ENCODE assay signal across 1 cellular context in the genomic region with DNA sequence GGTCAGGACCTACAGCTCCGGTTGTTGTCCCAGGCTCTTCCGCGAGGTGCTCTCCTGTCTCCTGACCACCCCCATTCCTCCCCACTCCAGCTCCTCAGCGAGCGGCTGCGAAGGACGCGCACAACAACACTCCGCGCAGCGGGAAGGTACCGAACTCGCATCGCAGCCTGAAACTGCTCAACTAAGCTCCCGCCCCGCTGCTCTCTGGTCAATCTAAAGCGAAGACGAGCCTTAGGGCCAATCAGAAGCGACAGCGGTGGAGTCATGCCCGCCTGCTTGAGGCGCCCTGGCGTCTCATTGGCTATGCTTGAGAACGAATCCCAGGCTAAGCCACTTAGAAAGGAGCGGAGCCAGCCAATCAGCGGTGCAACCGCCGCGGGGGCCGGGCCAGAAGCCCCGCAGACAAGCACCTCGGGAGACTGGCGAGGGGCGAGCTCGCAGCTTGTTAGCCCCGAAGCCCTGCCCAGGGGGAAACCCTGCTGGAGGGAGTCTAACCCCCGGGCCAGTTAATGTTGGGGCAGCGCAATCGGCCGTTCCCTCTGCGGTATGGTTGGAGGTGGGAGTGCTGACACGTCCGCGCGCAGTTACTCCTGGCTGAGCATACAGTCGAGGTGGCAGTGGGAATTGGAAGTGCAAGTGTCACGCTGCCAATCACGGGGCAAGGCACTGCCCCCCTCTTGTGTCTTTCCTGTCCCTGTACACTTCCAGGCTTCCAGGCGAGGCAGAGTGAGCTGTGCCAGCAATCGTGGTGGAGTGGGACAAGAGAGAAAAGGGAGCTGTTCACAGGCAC.
TF ChIP-seq lines count a peak whose summit lies in the region.

No MANE protein-coding gene starts in this region.

TF ChIP-seq in HepG2, 621 proteins besides CTCF, POLR2A, EP300 and RAD21 (continued from another document):
- TF ChIP-seq ARID4A (CRISPR knock-in tag; IDR thresholded peaks at IDR 0.05; ENCODE audit: borderline replicate concordance) (peak; percentile 79), TMF1 (CRISPR knock-in tag; IDR thresholded peaks at IDR 0.05; ENCODE audit: low read depth) (no peak), KAT2B (IDR thresholded peaks at IDR 0.05; ENCODE audit: borderline replicate concordance, low read depth, low read length) (no peak), HNRNPK (IDR thresholded peaks at IDR 0.05; ENCODE audit: low read depth, low read length, poor library complexity, severe bottlenecking) (no peak), ZBED4 (CRISPR knock-in tag; IDR thresholded peaks at IDR 0.05; ENCODE audit: borderline replicate concordance) (no peak), NR2F2 (IDR thresholded peaks at IDR 0.05; ENCODE audit: borderline replicate concordance, low read depth) (no peak), ZNF563 (CRISPR knock-in tag; IDR thresholded peaks at IDR 0.05) (0 out of 2 replicates have a peak, but pooled peaks have one; percentile 72), ZNF441 (CRISPR knock-in tag; IDR thresholded peaks at IDR 0.05; ENCODE audit: borderline replicate concordance) (peak; percentile 87), CAMTA2 (CRISPR knock-in tag; IDR thresholded peaks at IDR 0.05; ENCODE audit: borderline replicate concordance) (no peak), TP53 (CRISPR knock-in tag; conservative IDR thresholded peaks at IDR 0.05) (no peak), HIVEP1 (CRISPR knock-in tag; IDR thresholded peaks at IDR 0.05) (0 out of 2 replicates have a peak, but pooled peaks have one; percentile 28), MED13 (CRISPR knock-in tag; IDR thresholded peaks at IDR 0.05) (no peak), IRX3 (CRISPR knock-in tag; IDR thresholded peaks at IDR 0.05; ENCODE audit: borderline replicate concordance, low read depth) (no peak), ZSCAN20 (CRISPR knock-in tag; IDR thresholded peaks at IDR 0.05; ENCODE audit: borderline replicate concordance) (no peak), FOXK1 (CRISPR knock-in tag; IDR thresholded peaks at IDR 0.05; ENCODE audit: borderline replicate concordance, low read depth) (0 out of 2 replicates have a peak, but pooled peaks have one; percentile 14), ZNF263 (CRISPR knock-in tag; IDR thresholded peaks at IDR 0.05) (peak; percentile 68), NFYB (CRISPR knock-in tag; IDR thresholded peaks at IDR 0.05) (peak; percentile 100), SETDB1 (CRISPR knock-in tag; IDR thresholded peaks at IDR 0.05; ENCODE audit: borderline replicate concordance) (no peak), HHEX (CRISPR knock-in tag; IDR thresholded peaks at IDR 0.05) (no peak), ZNF430 (CRISPR knock-in tag; IDR thresholded peaks at IDR 0.05) (peak; percentile 63; the same call in 1 of the 2 replicates), TBX2 (CRISPR knock-in tag; IDR thresholded peaks at IDR 0.05; ENCODE audit: borderline replicate concordance) (peak; percentile 80), ZNF607 (CRISPR knock-in tag; IDR thresholded peaks at IDR 0.05; ENCODE audit: borderline replicate concordance) (peak; percentile 33; the same call in 1 of the 2 replicates), RNF2 (conservative IDR thresholded peaks at IDR 0.05; ENCODE audit: low read depth) (0 out of 2 replicates have a peak, but pooled peaks have one; percentile 27)
- TF ChIP-seq, protein P1, sequence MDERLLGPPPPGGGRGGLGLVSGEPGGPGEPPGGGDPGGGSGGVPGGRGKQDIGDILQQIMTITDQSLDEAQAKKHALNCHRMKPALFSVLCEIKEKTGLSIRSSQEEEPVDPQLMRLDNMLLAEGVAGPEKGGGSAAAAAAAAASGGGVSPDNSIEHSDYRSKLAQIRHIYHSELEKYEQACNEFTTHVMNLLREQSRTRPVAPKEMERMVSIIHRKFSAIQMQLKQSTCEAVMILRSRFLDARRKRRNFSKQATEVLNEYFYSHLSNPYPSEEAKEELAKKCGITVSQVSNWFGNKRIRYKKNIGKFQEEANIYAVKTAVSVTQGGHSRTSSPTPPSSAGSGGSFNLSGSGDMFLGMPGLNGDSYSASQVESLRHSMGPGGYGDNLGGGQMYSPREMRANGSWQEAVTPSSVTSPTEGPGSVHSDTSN (CRISPR knock-in tag; IDR thresholded peaks at IDR 0.05), result peak; percentile 98
- TF ChIP-seq, protein P2, sequence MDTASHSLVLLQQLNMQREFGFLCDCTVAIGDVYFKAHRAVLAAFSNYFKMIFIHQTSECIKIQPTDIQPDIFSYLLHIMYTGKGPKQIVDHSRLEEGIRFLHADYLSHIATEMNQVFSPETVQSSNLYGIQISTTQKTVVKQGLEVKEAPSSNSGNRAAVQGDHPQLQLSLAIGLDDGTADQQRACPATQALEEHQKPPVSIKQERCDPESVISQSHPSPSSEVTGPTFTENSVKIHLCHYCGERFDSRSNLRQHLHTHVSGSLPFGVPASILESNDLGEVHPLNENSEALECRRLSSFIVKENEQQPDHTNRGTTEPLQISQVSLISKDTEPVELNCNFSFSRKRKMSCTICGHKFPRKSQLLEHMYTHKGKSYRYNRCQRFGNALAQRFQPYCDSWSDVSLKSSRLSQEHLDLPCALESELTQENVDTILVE (CRISPR knock-in tag; IDR thresholded peaks at IDR 0.05), result no peak
- TF ChIP-seq, protein P3, sequence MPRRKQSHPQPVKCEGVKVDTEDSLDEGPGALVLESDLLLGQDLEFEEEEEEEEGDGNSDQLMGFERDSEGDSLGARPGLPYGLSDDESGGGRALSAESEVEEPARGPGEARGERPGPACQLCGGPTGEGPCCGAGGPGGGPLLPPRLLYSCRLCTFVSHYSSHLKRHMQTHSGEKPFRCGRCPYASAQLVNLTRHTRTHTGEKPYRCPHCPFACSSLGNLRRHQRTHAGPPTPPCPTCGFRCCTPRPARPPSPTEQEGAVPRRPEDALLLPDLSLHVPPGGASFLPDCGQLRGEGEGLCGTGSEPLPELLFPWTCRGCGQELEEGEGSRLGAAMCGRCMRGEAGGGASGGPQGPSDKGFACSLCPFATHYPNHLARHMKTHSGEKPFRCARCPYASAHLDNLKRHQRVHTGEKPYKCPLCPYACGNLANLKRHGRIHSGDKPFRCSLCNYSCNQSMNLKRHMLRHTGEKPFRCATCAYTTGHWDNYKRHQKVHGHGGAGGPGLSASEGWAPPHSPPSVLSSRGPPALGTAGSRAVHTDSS (CRISPR knock-in tag; conservative IDR thresholded peaks at IDR 0.05), result no peak
- TF ChIP-seq, protein P4, sequence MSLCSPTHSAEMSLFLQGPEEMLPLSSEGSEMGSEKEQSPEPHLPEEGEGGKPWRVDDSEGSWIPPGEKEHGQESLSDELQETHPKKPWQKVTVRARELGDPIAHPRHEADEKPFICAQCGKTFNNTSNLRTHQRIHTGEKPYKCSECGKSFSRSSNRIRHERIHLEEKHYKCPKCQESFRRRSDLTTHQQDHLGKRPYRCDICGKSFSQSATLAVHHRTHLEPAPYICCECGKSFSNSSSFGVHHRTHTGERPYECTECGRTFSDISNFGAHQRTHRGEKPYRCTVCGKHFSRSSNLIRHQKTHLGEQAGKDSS (CRISPR knock-in tag; IDR thresholded peaks at IDR 0.05; ENCODE audit: borderline replicate concordance, low read depth), result peak; percentile 29; the same call in 1 of the 2 replicates
- TF ChIP-seq, protein P5, sequence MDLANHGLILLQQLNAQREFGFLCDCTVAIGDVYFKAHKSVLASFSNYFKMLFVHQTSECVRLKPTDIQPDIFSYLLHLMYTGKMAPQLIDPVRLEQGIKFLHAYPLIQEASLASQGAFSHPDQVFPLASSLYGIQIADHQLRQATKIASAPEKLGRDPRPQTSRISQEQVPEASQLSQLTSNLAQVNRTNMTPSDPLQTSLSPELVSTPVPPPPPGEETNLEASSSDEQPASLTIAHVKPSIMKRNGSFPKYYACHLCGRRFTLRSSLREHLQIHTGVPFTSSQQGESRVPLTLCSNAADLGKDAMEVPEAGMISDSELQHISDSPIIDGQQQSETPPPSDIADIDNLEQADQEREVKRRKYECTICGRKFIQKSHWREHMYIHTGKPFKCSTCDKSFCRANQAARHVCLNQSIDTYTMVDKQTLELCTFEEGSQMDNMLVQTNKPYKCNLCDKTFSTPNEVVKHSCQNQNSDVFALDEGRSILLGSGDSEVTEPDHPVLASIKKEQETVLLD (CRISPR knock-in tag; IDR thresholded peaks at IDR 0.05; ENCODE audit: low read depth), result no peak
